Comparison of ENCODE assay signal across 1 cellular context in the genomic region with DNA sequence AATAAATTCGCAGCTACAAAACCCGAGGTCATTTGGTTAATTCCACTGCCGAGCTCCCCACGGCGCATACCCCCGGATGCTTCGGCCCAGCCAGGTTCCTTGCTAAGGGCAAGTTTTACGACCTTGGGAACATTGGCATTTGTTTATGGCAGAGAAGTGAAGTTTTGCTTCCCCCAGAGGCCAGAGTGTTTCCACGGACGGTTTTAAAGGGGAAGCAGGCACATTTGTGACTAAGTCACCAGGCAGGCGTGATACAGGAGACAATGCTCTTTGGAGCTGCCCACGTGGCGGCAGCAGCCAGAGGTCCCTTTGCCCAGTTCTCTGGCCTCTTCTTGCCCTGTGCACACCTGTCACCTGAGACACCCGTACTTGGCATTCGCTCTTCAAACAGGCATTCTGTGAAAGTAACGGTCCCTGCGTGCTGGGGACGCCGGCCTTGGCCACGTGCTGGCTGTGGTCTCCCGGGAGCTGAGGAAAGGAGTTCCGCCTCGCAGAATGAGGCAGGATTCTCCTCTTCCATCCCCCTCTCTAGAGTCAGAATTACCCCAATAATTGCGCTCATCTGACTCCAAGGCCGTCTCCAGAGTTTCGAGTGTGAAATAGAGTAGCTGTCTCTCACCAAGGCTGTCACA.
TF ChIP-seq lines count a peak whose summit lies in the region.

No MANE protein-coding gene starts in this region.

TF ChIP-seq in WTC11, 78 proteins besides CTCF, POLR2A, EP300 and RAD21 (continued from another document):
- no peak for TF ChIP-seq ARID4B (CRISPR knock-in tag; IDR thresholded peaks at IDR 0.05; ENCODE audit: borderline replicate concordance)
- TF ChIP-seq, protein P1, sequence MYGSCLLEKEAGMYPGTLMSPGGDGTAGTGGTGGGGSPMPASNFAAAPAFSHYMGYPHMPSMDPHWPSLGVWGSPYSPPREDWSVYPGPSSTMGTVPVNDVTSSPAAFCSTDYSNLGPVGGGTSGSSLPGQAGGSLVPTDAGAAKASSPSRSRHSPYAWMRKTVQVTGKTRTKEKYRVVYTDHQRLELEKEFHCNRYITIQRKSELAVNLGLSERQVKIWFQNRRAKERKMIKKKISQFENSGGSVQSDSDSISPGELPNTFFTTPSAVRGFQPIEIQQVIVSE (CRISPR knock-in tag; IDR thresholded peaks at IDR 0.05; ENCODE audit: borderline replicate concordance), result no peak
- TF ChIP-seq PREB (CRISPR knock-in tag; IDR thresholded peaks at IDR 0.05; ENCODE audit: borderline replicate concordance), result no peak
- no peak for TF ChIP-seq NR1H2 (CRISPR knock-in tag; IDR thresholded peaks at IDR 0.05)
- no peak for TF ChIP-seq USF1 (CRISPR knock-in tag; IDR thresholded peaks at IDR 0.05)
- no peak for TF ChIP-seq ZNF232 (CRISPR knock-in tag; IDR thresholded peaks at IDR 0.05)
- no peak for TF ChIP-seq SMAD4 (CRISPR knock-in tag; IDR thresholded peaks at IDR 0.05)
- TF ChIP-seq, protein P2, sequence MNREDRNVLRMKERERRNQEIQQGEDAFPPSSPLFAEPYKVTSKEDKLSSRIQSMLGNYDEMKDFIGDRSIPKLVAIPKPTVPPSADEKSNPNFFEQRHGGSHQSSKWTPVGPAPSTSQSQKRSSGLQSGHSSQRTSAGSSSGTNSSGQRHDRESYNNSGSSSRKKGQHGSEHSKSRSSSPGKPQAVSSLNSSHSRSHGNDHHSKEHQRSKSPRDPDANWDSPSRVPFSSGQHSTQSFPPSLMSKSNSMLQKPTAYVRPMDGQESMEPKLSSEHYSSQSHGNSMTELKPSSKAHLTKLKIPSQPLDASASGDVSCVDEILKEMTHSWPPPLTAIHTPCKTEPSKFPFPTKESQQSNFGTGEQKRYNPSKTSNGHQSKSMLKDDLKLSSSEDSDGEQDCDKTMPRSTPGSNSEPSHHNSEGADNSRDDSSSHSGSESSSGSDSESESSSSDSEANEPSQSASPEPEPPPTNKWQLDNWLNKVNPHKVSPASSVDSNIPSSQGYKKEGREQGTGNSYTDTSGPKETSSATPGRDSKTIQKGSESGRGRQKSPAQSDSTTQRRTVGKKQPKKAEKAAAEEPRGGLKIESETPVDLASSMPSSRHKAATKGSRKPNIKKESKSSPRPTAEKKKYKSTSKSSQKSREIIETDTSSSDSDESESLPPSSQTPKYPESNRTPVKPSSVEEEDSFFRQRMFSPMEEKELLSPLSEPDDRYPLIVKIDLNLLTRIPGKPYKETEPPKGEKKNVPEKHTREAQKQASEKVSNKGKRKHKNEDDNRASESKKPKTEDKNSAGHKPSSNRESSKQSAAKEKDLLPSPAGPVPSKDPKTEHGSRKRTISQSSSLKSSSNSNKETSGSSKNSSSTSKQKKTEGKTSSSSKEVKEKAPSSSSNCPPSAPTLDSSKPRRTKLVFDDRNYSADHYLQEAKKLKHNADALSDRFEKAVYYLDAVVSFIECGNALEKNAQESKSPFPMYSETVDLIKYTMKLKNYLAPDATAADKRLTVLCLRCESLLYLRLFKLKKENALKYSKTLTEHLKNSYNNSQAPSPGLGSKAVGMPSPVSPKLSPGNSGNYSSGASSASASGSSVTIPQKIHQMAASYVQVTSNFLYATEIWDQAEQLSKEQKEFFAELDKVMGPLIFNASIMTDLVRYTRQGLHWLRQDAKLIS (CRISPR knock-in tag; IDR thresholded peaks at IDR 0.05; ENCODE audit: borderline replicate concordance), result no peak
- TF ChIP-seq ZNF512 (CRISPR knock-in tag; IDR thresholded peaks at IDR 0.05; ENCODE audit: borderline replicate concordance), result no peak
- TF ChIP-seq PRRX2 (CRISPR knock-in tag; IDR thresholded peaks at IDR 0.05), result no peak
- no peak for TF ChIP-seq ZNF317 (CRISPR knock-in tag; IDR thresholded peaks at IDR 0.05; ENCODE audit: borderline replicate concordance, low read depth)
- TF ChIP-seq FOXK1 (CRISPR knock-in tag; IDR thresholded peaks at IDR 0.05), result no peak
